ENCODE assay signal across 11 cellular contexts in the genomic region with DNA sequence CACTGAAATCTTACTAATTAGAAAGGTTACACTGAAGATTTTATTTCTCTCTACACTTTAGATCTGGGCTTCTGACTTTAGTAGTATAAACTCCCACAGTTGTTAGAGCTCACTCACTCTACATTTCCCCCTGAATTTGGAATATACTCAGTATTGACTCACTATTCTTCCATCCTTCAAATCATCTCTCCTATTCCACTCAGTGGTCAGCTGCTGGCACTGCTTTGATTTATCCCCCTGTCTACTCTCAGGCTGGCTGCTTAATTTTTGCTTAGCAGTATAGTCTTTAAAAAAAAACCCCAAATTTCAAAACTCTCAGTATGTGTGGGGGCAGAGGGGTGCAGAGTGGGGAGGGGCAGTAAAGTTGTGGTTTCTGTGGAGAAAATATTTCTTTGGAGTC.
DNase-seq lines count a peak whose midpoint lies in the region; ATAC-seq and TF ChIP-seq lines count a peak whose summit lies in the region.
"Had no signal": no experiment of that assay in that cellular context is flagged by ENCODE, and none has a peak within 500 bp of the region (broad histone marks: within the 10 kb centered on the region; RNA-seq: fewer than 3 reads in every experiment).

No MANE protein-coding gene starts in this region.

- H3K27ac ChIP-seq in Panc1 (ENCODE audit: low read length) (peak overlapping the region; percentile 74; the same call in 1 of the 2 replicates), fibroblast of lung (ENCODE audit: insufficient read depth, low read length) (peak overlapping the region; percentile 77), stomach smooth muscle (ENCODE audit: low read length) (peak overlapping the region; percentile 49)
- H3K27ac ChIP-seq: thyroid gland had no signal

- no peaks in the 10 kb centered on the region for H4K20me1 ChIP-seq in fibroblast of lung (ENCODE audit: control insufficient read depth, extremely low read depth, insufficient read depth, low read length)

- CTCF ChIA-PET in Panc1 (lab: Charles Lee) = no interaction called here

- DNase-seq in activated naive CD4-positive, alpha-beta T cell treated with anti-CD3 and anti-CD28 coated beads, Interleukin-2, amount 50 U/mL, for 72 hours (ENCODE audit: low spot score in 2 of 2) = no peak
- DNase-seq in activated naive CD4-positive, alpha-beta T cell treated with anti-CD3 and anti-CD28 coated beads, Interleukin-2, amount 50 U/mL, for 16 hours = no peak
- DNase-seq in Panc1 (ENCODE audit: low read depth, low spot score) (no peak), fibroblast of lung (ENCODE audit: low read depth in 2 of 2) (peak; percentile 31 to 74), NCI-H2171 (lab: John Stamatoyannopoulos, UW) (no peak), GM20000 (ENCODE audit: low spot score) (no peak)
- DNase-seq: CD4-positive, alpha-beta memory T cell; NCI-H1105 treated with DMSO at 0.1 percent for 48 hours; thyroid gland had no signal

- H3K36me3 ChIP-seq in Panc1 (ENCODE audit: control insufficient read depth, insufficient read depth, low read length) = peaks cover 5% of the 10 kb centered on the region
- no peaks in the 10 kb centered on the region for H3K36me3 ChIP-seq in fibroblast of lung (ENCODE audit: control insufficient read depth, insufficient read depth, low read length)
- H3K36me3 ChIP-seq in stomach smooth muscle (ENCODE audit: control insufficient read depth in 2 of 2, insufficient read depth in 2 of 2, low read length in 2 of 2) = no peaks in the 10 kb centered on the region
- H3K36me3 ChIP-seq: thyroid gland had no signal

- no peak overlapping the region for H2AFZ ChIP-seq in fibroblast of lung (ENCODE audit: low read length)

- no peak overlapping the region for H3K9ac ChIP-seq in fibroblast of lung (ENCODE audit: insufficient read depth, low read length)
- no peak overlapping the region for H3K9ac ChIP-seq in stomach smooth muscle (ENCODE audit: low read length in 2 of 2)

- H3K4me3 ChIP-seq in Panc1 (ENCODE audit: low read depth in 2 of 2, low read length in 2 of 2) (no peak overlapping the region), fibroblast of lung (replicated peaks in 1 of 4; ENCODE audit: control extremely low read depth in 1 of 4, insufficient read depth in 1 of 4, low read depth in 3 of 4, low read length in 4 of 4) (no peak overlapping the region), stomach smooth muscle (ENCODE audit: low read length in 2 of 2) (no peak overlapping the region)
- H3K4me3 ChIP-seq: thyroid gland had no signal

- H3K79me2 ChIP-seq in fibroblast of lung (ENCODE audit: control insufficient read depth, insufficient read depth, low read length) = peaks cover 19% of the 10 kb centered on the region

- in situ Hi-C loops in Panc1 (cut with HindIII; ENCODE audit: low pct_unique_long_range_greater_than_20kb, low sequenced_read_pairs) = no loop called here

- no TSS peak for BruUV-seq in Panc1 (replicated peaks; lab: Mats Ljungman, UMichigan)

- H3K4me2 ChIP-seq in fibroblast of lung (ENCODE audit: extremely low read depth, insufficient read depth, low read length) = no peak overlapping the region

- no peaks in the 10 kb centered on the region for H3K9me3 Mint-ChIP-seq in activated naive CD4-positive, alpha-beta T cell treated with anti-CD3 and anti-CD28 coated beads, Interleukin-2, amount 50 U/mL, for 72 hours
- H3K9me3 Mint-ChIP-seq: CD4-positive, alpha-beta memory T cell had no signal

- ATAC-seq in activated naive CD4-positive, alpha-beta T cell treated with anti-CD3 and anti-CD28 coated beads, Interleukin-2, amount 50 U/mL, for 72 hours = peak in 1 of 2 donors; percentile 33
- ATAC-seq in Panc1 (no peak), GM21367 (IDR thresholded peaks at IDR 0.05; ENCODE audit: unreplicated experiment) (no peak)

- H3K36me3 Mint-ChIP-seq in activated naive CD4-positive, alpha-beta T cell treated with anti-CD3 and anti-CD28 coated beads, Interleukin-2, amount 50 U/mL, for 72 hours = peaks cover 30 to 44% of the 10 kb centered on the region in 2 donors

- H3K4me1 ChIP-seq in Panc1 (ENCODE audit: control insufficient read depth, insufficient read depth, low read length) (peaks cover 54% of the 10 kb centered on the region), fibroblast of lung (ENCODE audit: control insufficient read depth, extremely low read depth, insufficient read depth, low read length) (peaks cover 36% of the 10 kb centered on the region), stomach smooth muscle (ENCODE audit: control insufficient read depth, insufficient read depth, low read length) (peaks cover 17% of the 10 kb centered on the region)
- H3K4me1 ChIP-seq: thyroid gland had no signal

- H3K9me3 ChIP-seq in Panc1 (ENCODE audit: control insufficient read depth, insufficient read depth, low read depth, low read length) (no peaks in the 10 kb centered on the region), fibroblast of lung (ENCODE audit: control insufficient read depth, insufficient read depth, low read depth, low read length) (no peaks in the 10 kb centered on the region), stomach smooth muscle (ENCODE audit: control insufficient read depth in 2 of 2, low read length in 2 of 2) (no peaks in the 10 kb centered on the region)
- H3K9me3 ChIP-seq: thyroid gland had no signal

- no peak for TF ChIP-seq CTCF in Panc1 (IDR thresholded peaks at IDR 0.05)
- TF ChIP-seq CTCF in fibroblast of lung (conservative IDR thresholded peaks at IDR 0.05 in 1 of 2, IDR thresholded peaks at IDR 0.05 in 1 of 2; ENCODE audit: low read depth in 1 of 2, low read length in 2 of 2) = no peak
- no peak for TF ChIP-seq CTCF in GM20000 (IDR thresholded peaks at IDR 0.05; ENCODE audit: extremely low read depth, missing control alignments)

- POLR2A ChIA-PET in Panc1 (lab: Charles Lee) = interaction anchor here (0.6 kb wide), 1 partner anchor 78 kb away, joined by 4 read pairs; no protein-coding TSS in a partner anchor

- intact Hi-C loops in Panc1 (cut with micrococcal nuclease; ENCODE audit: unreplicated experiment) = no loop called here

- H3K27me3 ChIP-seq in Panc1 (ENCODE audit: control insufficient read depth, insufficient read depth, low read length) (no peaks in the 10 kb centered on the region), fibroblast of lung (ENCODE audit: control insufficient read depth, insufficient read depth, low read length) (no peaks in the 10 kb centered on the region), stomach smooth muscle (ENCODE audit: control insufficient read depth in 1 of 2, insufficient read depth in 2 of 2, low read length in 2 of 2) (no peaks in the 10 kb centered on the region)
- H3K27me3 ChIP-seq: thyroid gland had no signal

- H3K27ac Mint-ChIP-seq in activated naive CD4-positive, alpha-beta T cell treated with anti-CD3 and anti-CD28 coated beads, Interleukin-2, amount 50 U/mL, for 72 hours = peak overlapping the region; percentile 76 to 98

Comparison
In these comparisons a context has a peak if more than half of its experiments do, and no peak if none do; other contexts are left out.
1. DNase-seq: peak in fibroblast of lung (2 of 2); none in activated naive CD4-positive, alpha-beta T cell treated with anti-CD3 and anti-CD28 coated beads, Interleukin-2, amount 50 U/mL, for 72 hours (0 of 2), activated naive CD4-positive, alpha-beta T cell treated with anti-CD3 and anti-CD28 coated beads, Interleukin-2, amount 50 U/mL, for 16 hours (single experiment), Panc1 (single experiment), NCI-H2171 (single experiment) and GM20000 (single experiment).
2. Peak in every context shown above with its lines, with median percentiles within 50 percentile points of each other: H3K27ac ChIP-seq.